In the genomic region with DNA sequence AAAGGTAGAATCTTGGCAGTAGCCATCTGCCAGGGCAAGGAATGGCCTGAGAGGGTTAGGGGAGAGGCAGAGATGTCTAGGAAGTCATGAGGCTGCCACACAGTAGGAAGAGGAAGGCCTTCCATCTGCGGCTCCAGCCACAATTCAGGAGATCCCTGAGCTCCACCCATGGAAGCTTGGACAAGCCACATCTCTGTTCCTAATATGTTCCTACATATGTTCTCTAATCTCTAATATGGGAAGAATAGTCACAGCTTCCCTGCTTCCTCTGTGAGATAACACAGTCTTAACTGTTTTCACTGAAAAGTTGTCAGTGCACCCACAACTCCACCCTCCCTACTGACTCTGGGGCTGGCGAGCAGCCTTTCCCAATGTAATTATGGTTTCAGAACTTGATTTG, we compare ENCODE assay signal across 14 cellular contexts.
DNase-seq lines count a peak whose midpoint lies in the region; ATAC-seq, FAIRE-seq and TF ChIP-seq lines count a peak whose summit lies in the region.
"Had no signal": no experiment of that assay in that cellular context is flagged by ENCODE, and none has a peak within 500 bp of the region (broad histone marks: within the 10 kb centered on the region; RNA-seq: fewer than 3 reads in every experiment).

No MANE protein-coding gene starts in this region.

- no peak for TF ChIP-seq CTCF in K562 (IDR thresholded peaks at IDR 0.05 in 2 of 3, conservative IDR thresholded peaks at IDR 0.05 in 1 of 3; ENCODE audit: insufficient read depth in 2 of 3, low read depth in 1 of 3, low read length in 3 of 3)
- TF ChIP-seq CTCF in keratinocyte (optimal IDR thresholded peaks at IDR 0.05 in 1 of 3, IDR thresholded peaks at IDR 0.05 in 1 of 3, conservative IDR thresholded peaks at IDR 0.05 in 1 of 3; ENCODE audit: extremely low read depth in 1 of 3, insufficient read depth in 2 of 3, low read length in 3 of 3) = no peak
- TF ChIP-seq CTCF in smooth muscle cell (IDR thresholded peaks at IDR 0.05; ENCODE audit: borderline replicate concordance, insufficient read depth, poor library complexity, severe bottlenecking) = no peak

- TF ChIP-seq RAD21 in K562 (CRISPR knock-in tag; conservative IDR thresholded peaks at IDR 0.05 in 1 of 2, IDR thresholded peaks at IDR 0.05 in 1 of 2) = no peak

- peak; percentile 5 for DNase-seq in HS-27A (ENCODE audit: low read depth)
- no peak for DNase-seq in K562 (ENCODE audit: extremely low read depth in 1 of 4, low spot score in 3 of 4)
- DNase-seq in keratinocyte (ENCODE audit: low read depth, low spot score) = no peak
- no peak for DNase-seq in smooth muscle cell (lab: John Stamatoyannopoulos, UW; ENCODE audit: unreplicated experiment)
- DNase-seq in NCI-H2029 (lab: John Stamatoyannopoulos, UW) = no peak
- DNase-seq in NCI-H1417 (lab: John Stamatoyannopoulos, UW) = no peak
- DNase-seq in activated CD4-positive, alpha-beta T cell treated with anti-CD3 and anti-CD28 coated beads for 4 hours = no peak
- DNase-seq: Kasumi-1, NCI-H1436 treated with DMSO at 0.1 percent for 48 hours, NCI-H2081 treated with DMSO at 0.1 percent for 48 hours, SIG-M5 had no signal

- no peak for TF ChIP-seq EP300 in K562 (IDR thresholded peaks at IDR 0.05; ENCODE audit: low read length)

- H3K9me3 ChIP-seq in K562 (replicated peaks; ENCODE audit: control insufficient read depth, insufficient read depth, low read depth, low read length) = no peaks in the 10 kb centered on the region
- H3K9me3 ChIP-seq in keratinocyte (ENCODE audit: control insufficient read depth, low read depth, low read length) = no peaks in the 10 kb centered on the region
- no peaks in the 10 kb centered on the region for H3K9me3 ChIP-seq in smooth muscle cell (replicated peaks; ENCODE audit: low read depth)
- H3K9me3 ChIP-seq: BLaER1 had no signal

- H3K27ac ChIP-seq in K562 (ENCODE audit: extremely low read depth, low read depth, low read length) (no peak overlapping the region), keratinocyte (ENCODE audit: control insufficient read depth, insufficient read depth, low read length) (peak overlapping the region; percentile 1), smooth muscle cell (ENCODE audit: low read depth) (peak overlapping the region; percentile 77)
- H3K27ac ChIP-seq: BLaER1 had no signal

- H3K36me3 ChIP-seq in K562 (ENCODE audit: control insufficient read depth, insufficient read depth, low read length) (no peaks in the 10 kb centered on the region), keratinocyte (ENCODE audit: control insufficient read depth in 2 of 2, extremely low read depth in 1 of 2, insufficient read depth in 2 of 2, low read length in 2 of 2) (no peaks in the 10 kb centered on the region), smooth muscle cell (ENCODE audit: low read depth) (no peaks in the 10 kb centered on the region)
- H3K36me3 ChIP-seq: BLaER1 had no signal

- CTCF ChIA-PET in K562 (lab: Yijun Ruan, JAX; ENCODE audit: low intra/inter-chr PET ratio) = no interaction called here

- no peak overlapping the region for H3K9ac ChIP-seq in K562 (ENCODE audit: insufficient read depth in 1 of 2, low read depth in 2 of 2, low read length in 2 of 2)
- H3K9ac ChIP-seq in keratinocyte (ENCODE audit: control insufficient read depth, extremely low read depth, insufficient read depth, low read length) = no peak overlapping the region
- no peak overlapping the region for H3K9ac ChIP-seq in smooth muscle cell (ENCODE audit: low read depth)
- H3K9ac ChIP-seq: BLaER1 had no signal

- no peak for TF ChIP-seq POLR2A in K562 (conservative IDR thresholded peaks at IDR 0.05)

- BruUV-seq in K562 (replicated peaks; lab: Mats Ljungman, UMichigan) = no TSS peak

- ATAC-seq in K562 (peak; percentile 20; the same call in 1 of the 3 replicates), HG03280 (IDR thresholded peaks at IDR 0.05; ENCODE audit: unreplicated experiment) (no peak)
- ATAC-seq: Panc1 had no signal

- H3K27me3 ChIP-seq in K562 (ENCODE audit: control insufficient read depth in 2 of 2, insufficient read depth in 2 of 2, low read length in 2 of 2) = no peaks in the 10 kb centered on the region
- H3K27me3 ChIP-seq in keratinocyte (ENCODE audit: control insufficient read depth, extremely low read depth, insufficient read depth, low read length) = no peaks in the 10 kb centered on the region
- H3K27me3 ChIP-seq in smooth muscle cell (ENCODE audit: low read depth) = no peaks in the 10 kb centered on the region
- H3K27me3 ChIP-seq: BLaER1 had no signal

- POLR2A ChIA-PET in K562 (lab: Yijun Ruan, JAX) = interaction anchor here (0.7 to 1.4 kb wide), 4 partner anchors 7 to 108 kb away, joined by 3 to 6 read pairs (median 4); no protein-coding TSS in a partner anchor

- H3K4me3 ChIP-seq in K562 (no peak overlapping the region), keratinocyte (ENCODE audit: control insufficient read depth in 2 of 3, extremely low read depth in 1 of 3, insufficient read depth in 2 of 3, low read depth in 1 of 3, low read length in 3 of 3) (no peak overlapping the region), smooth muscle cell (no peak overlapping the region)
- H3K4me3 ChIP-seq: BLaER1 had no signal

- H3F3A ChIP-seq in smooth muscle cell (ENCODE audit: low read depth) = peaks cover 21% of the 10 kb centered on the region

- in situ Hi-C loops in K562 (cut with MboI) = no loop called here

- H2AFZ ChIP-seq in K562 (ENCODE audit: low read depth, low read length) (peak overlapping the region; percentile 84), keratinocyte (ENCODE audit: control insufficient read depth, low read length) (peak overlapping the region; percentile 45), smooth muscle cell (ENCODE audit: low read depth) (no peak overlapping the region)

- WGBS in K562 (ENCODE audit: insufficient coverage, low coverage, missing lambda C conversion rate) = 66% methylated on average over 2 of the region's 2 CpGs
- WGBS in smooth muscle cell (ENCODE audit: low lambda C conversion rate) = 55% methylated on average over 2 of the region's 2 CpGs

- FAIRE-seq in K562 (lab: Jason Lieb, UNC) (no peak), keratinocyte (lab: Jason Lieb, UNC) (no peak)

- intact Hi-C loops in K562 (cut with micrococcal nuclease) = loop anchor here (10.0 kb wide), 1 partner anchor 125 kb away; no protein-coding TSS in a partner anchor

- dilution Hi-C loops in keratinocyte (cut with MboI; ENCODE audit: extremely low pct_ligation_motif_present, low sequenced_read_pairs) = no loop called here

- H3K4me1 ChIP-seq in K562 (replicated peaks in 1 of 2; ENCODE audit: control insufficient read depth in 2 of 2, insufficient read depth in 2 of 2, low read length in 2 of 2) (peaks cover 0 to 18% of the 10 kb centered on the region in 2 experiments; a peak in 3 of 5 replicates), keratinocyte (ENCODE audit: control insufficient read depth, extremely low read depth, insufficient read depth, low read length) (peaks cover 34% of the 10 kb centered on the region), smooth muscle cell (ENCODE audit: low read depth) (peaks cover 33% of the 10 kb centered on the region)

- H4K20me1 ChIP-seq in K562 (replicated peaks; ENCODE audit: control insufficient read depth, insufficient read depth, low read length) = no peaks in the 10 kb centered on the region
- H4K20me1 ChIP-seq in keratinocyte (ENCODE audit: control insufficient read depth, extremely low read depth, insufficient read depth, low read length) = no peaks in the 10 kb centered on the region
- H4K20me1 ChIP-seq in smooth muscle cell (ENCODE audit: low read depth) = no peaks in the 10 kb centered on the region
- H4K20me1 ChIP-seq: BLaER1 had no signal

- H3K9me1 ChIP-seq in K562 (ENCODE audit: control insufficient read depth, insufficient read depth, low read length) = no peaks in the 10 kb centered on the region
- H3K9me1 ChIP-seq in keratinocyte (ENCODE audit: control insufficient read depth, extremely low read depth, insufficient read depth, low read length) = no peaks in the 10 kb centered on the region

- H3K4me2 ChIP-seq in K562 (ENCODE audit: insufficient read depth, low read length) (no peak overlapping the region), keratinocyte (ENCODE audit: control insufficient read depth, extremely low read depth, insufficient read depth, low read depth, low read length) (no peak overlapping the region), smooth muscle cell (peak overlapping the region; percentile 76)

- no peaks in the 10 kb centered on the region for H3K79me2 ChIP-seq in K562 (ENCODE audit: control insufficient read depth, insufficient read depth, low read length)
- H3K79me2 ChIP-seq in keratinocyte (ENCODE audit: control insufficient read depth, insufficient read depth, low read length) = no peaks in the 10 kb centered on the region
- no peaks in the 10 kb centered on the region for H3K79me2 ChIP-seq in smooth muscle cell (ENCODE audit: low read depth)

TF ChIP-seq in K562, 482 proteins besides CTCF, POLR2A, EP300 and RAD21:
- no peak for TF ChIP-seq KLF16 (IDR thresholded peaks at IDR 0.05)
TF ChIP-seq in K562: peak in this region for 0.
